ENCODE assay signal across 9 cellular contexts in genomic region chr16:71896688-71897368, GRCh38. TPM values are rescaled to one million over a fixed set of nuclear protein-coding genes. Genes with fewer than 3 reads are reported as not detected.
DNase-seq lines count a peak whose midpoint lies in the region; TF ChIP-seq lines count a peak whose summit lies in the region.
"Had no signal": no experiment of that assay in that cellular context is flagged by ENCODE, and none has a peak within 500 bp of the region (broad histone marks: within the 10 kb centered on the region; RNA-seq: fewer than 3 reads in every experiment).

No MANE protein-coding gene starts in this region.

- H3K4ac ChIP-seq in trophoblast cell (ENCODE audit: low read depth, low read length): peak overlapping the region; percentile 99

- peaks cover 52% of the 10 kb centered on the region for H3K4me1 ChIP-seq in DOHH2 (ENCODE audit: control insufficient read depth, low read length)
- H3K4me1 ChIP-seq in trophoblast cell (ENCODE audit: control insufficient read depth in 1 of 2, insufficient read depth in 2 of 2, low read length in 2 of 2): peaks cover 2 to 4% of the 10 kb centered on the region in 2 experiments

- H2BK120ac ChIP-seq in trophoblast cell (ENCODE audit: insufficient read depth, low read length, poor library complexity): no peak overlapping the region

- H3K4me3 ChIP-seq in DOHH2 (ENCODE audit: low read length) (peak overlapping the region; percentile 98), trophoblast cell (ENCODE audit: low read depth, low read length) (peak overlapping the region; percentile 11)

- peaks cover 11% of the 10 kb centered on the region for H4K20me1 ChIP-seq in DOHH2 (ENCODE audit: control insufficient read depth, insufficient read depth, low read depth, low read length)

- no peak overlapping the region for H4K8ac ChIP-seq in trophoblast cell (ENCODE audit: low read depth, low read length)

- no peak overlapping the region for H3K9ac ChIP-seq in trophoblast cell (ENCODE audit: low read length)

- peak overlapping the region; percentile 27 for H2BK5ac ChIP-seq in trophoblast cell (ENCODE audit: low read depth, low read length, poor library complexity)

- H3K9me3 ChIP-seq in DOHH2 (ENCODE audit: control insufficient read depth, insufficient read depth, low read length): no peaks in the 10 kb centered on the region
- no peaks in the 10 kb centered on the region for H3K9me3 ChIP-seq in trophoblast cell (ENCODE audit: insufficient read depth, low read depth, low read length)

- no peak overlapping the region for H2AK5ac ChIP-seq in trophoblast cell (ENCODE audit: low read length)

- H2AFZ ChIP-seq in trophoblast cell (ENCODE audit: insufficient read depth, low read length, poor library complexity): no peak overlapping the region

- H3K27me3 ChIP-seq in DOHH2 (ENCODE audit: control insufficient read depth, low read length) (no peaks in the 10 kb centered on the region), trophoblast cell (ENCODE audit: insufficient read depth, low read length) (no peaks in the 10 kb centered on the region)

- no peak overlapping the region for H4K91ac ChIP-seq in trophoblast cell (ENCODE audit: low read depth, low read length)

- H3K4me2 ChIP-seq in DOHH2 (ENCODE audit: low read length) (peak overlapping the region; percentile 83), trophoblast cell (ENCODE audit: low read length) (peak overlapping the region; percentile 56)

- H3K18ac ChIP-seq in trophoblast cell (ENCODE audit: low read length): no peak overlapping the region

- peaks cover 16% of the 10 kb centered on the region for H3K79me1 ChIP-seq in trophoblast cell (ENCODE audit: low read length)

- peaks cover 77% of the 10 kb centered on the region for H3K79me2 ChIP-seq in DOHH2 (ENCODE audit: control insufficient read depth, low read length)
- H3K79me2 ChIP-seq in trophoblast cell (ENCODE audit: control insufficient read depth, insufficient read depth, low read length, poor library complexity): peaks cover 35% of the 10 kb centered on the region

- H3K27ac ChIP-seq in DOHH2 (ENCODE audit: low read depth, low read length) (no peak overlapping the region), trophoblast cell (ENCODE audit: low read depth, low read length) (no peak overlapping the region)

- no peak for TF ChIP-seq POLR2A in erythroblast (IDR thresholded peaks at IDR 0.05; ENCODE audit: low read length)

- no peak for TF ChIP-seq CTCF in DOHH2 (IDR thresholded peaks at IDR 0.05; ENCODE audit: low read depth, low read length, poor library complexity, severe bottlenecking)

- DNase-seq in OCI-M1 (lab: John Stamatoyannopoulos, UW) (peak; percentile 22), erythroblast (lab: John Stamatoyannopoulos, UW) (peak; percentile 17 to 43), trophoblast cell (peak in 1 of 2 donors; percentile 21), NCI-H128 (lab: John Stamatoyannopoulos, UW; ENCODE audit: unreplicated experiment) (no peak), NCI-H1092 (lab: John Stamatoyannopoulos, UW) (no peak), cerebellar cortex (ENCODE audit: low spot score) (no peak), NCI-H345 (lab: John Stamatoyannopoulos, UW) (no peak)
- DNase-seq: islet precursor cell had no signal

- peaks cover 4% of the 10 kb centered on the region; the same call in 1 of the 2 replicates for H3F3A ChIP-seq in DOHH2 (ENCODE audit: control insufficient read depth, insufficient read depth)

- no peak overlapping the region for H3K23ac ChIP-seq in trophoblast cell (ENCODE audit: low read length)

- H3K36me3 ChIP-seq in DOHH2 (ENCODE audit: control insufficient read depth, low read length): peaks cover 32% of the 10 kb centered on the region
- peaks cover 0 to 2% of the 10 kb centered on the region in 2 experiments for H3K36me3 ChIP-seq in trophoblast cell (ENCODE audit: control insufficient read depth in 1 of 2, insufficient read depth in 2 of 2, low read length in 2 of 2)

- H3K14ac ChIP-seq in trophoblast cell (ENCODE audit: low read length): no peak overlapping the region

- no peaks in the 10 kb centered on the region for H3K9me2 ChIP-seq in DOHH2 (replicated peaks; ENCODE audit: control insufficient read depth, low read length)

- no CpG with 5 or more reads among the region's 15 CpGs for WGBS in trophoblast cell (ENCODE audit: extremely low coverage, insufficient coverage, insufficient read length)

- H4K12ac ChIP-seq in trophoblast cell (ENCODE audit: low read depth, low read length): peak overlapping the region; percentile 62

- no peak overlapping the region for H2BK12ac ChIP-seq in trophoblast cell (ENCODE audit: low read length)

RNA-seq across cellular contexts. Expression of gene IST1, which starts 1.5 kb away (rescaled TPM):
- 130 and 131 TPM in 2 replicates for polyA plus RNA-seq in trophoblast cell (2013)

RNA-seq across cellular contexts. Expression of gene ZNF821, which starts 12.8 kb away (rescaled TPM):
- polyA plus RNA-seq in trophoblast cell (2013): 5.6 and 5.8 TPM in 2 replicates

RNA-seq across cellular contexts. Expression of gene ATXN1L, which starts 51.1 kb away (rescaled TPM):
- polyA plus RNA-seq in trophoblast cell (2013): 12.1 and 12.2 TPM in 2 replicates

Comparison
In these comparisons a context has a peak if more than half of its experiments do, and no peak if none do; other contexts are left out.
1. DNase-seq: peak in OCI-M1 (single experiment) and erythroblast (2 of 2); none in NCI-H128 (single experiment), NCI-H1092 (single experiment), cerebellar cortex (single experiment) and NCI-H345 (single experiment).